Comparison of ENCODE assay signal across 14 cellular contexts in the genomic region with DNA sequence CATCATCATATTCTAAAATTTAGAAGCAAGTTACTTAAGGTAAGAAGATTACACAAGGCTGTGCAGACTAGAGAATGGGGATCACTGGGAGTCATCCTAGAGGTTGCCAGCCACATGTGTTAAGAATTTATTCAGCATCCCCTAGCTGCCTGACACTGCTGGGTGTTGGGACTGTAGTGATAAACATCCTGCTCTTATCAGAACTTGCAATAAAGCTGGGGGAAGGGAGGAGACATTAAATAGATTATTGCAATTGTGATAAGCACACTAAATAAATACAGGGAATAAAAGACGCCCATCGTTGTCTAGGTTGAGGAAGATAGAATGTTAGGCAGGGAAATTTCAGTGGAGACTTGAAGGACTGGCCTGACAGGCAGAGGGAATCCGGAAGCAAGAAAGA.
"Had no signal": no experiment of that assay in that cellular context is flagged by ENCODE, and none has a peak within 500 bp of the region (broad histone marks: within the 10 kb centered on the region; RNA-seq: fewer than 3 reads in every experiment).

No MANE protein-coding gene starts in this region.

- H3K27me3 ChIP-seq: right atrium auricular region had no signal

- H3K9me3 ChIP-seq: right atrium auricular region had no signal

- H3K4me1 ChIP-seq: right atrium auricular region had no signal

- ATAC-seq: activated CD8-positive, alpha-beta memory T cell treated with anti-CD3 and anti-CD28 coated beads, Interleukin-2, amount 10 ng/mL, durations not matched to agents 7 days and 5 days; naive thymus-derived CD8-positive, alpha-beta T cell; T-helper 17 cell had no signal

- H3K4me3 Mint-ChIP-seq: activated CD8-positive, alpha-beta memory T cell treated with anti-CD3 and anti-CD28 coated beads, Interleukin-2, amount 10 ng/mL, durations not matched to agents 7 days and 5 days; activated naive CD8-positive, alpha-beta T cell; activated T-cell treated with anti-CD3 and anti-CD28 coated beads, Interleukin-2, amount 50 U/mL, for 24 hours; mesothelial cell of epicardium; naive thymus-derived CD8-positive, alpha-beta T cell; T-helper 17 cell; type B pancreatic cell had no signal

- H3K36me3 ChIP-seq: right atrium auricular region had no signal

- DNase-seq: activated CD4-positive, alpha-beta T cell treated with anti-CD3 and anti-CD28 coated beads for 1 hour; activated CD4-positive, alpha-beta T cell treated with anti-CD3 and anti-CD28 coated beads, Interleukin-2, amount 50 U/mL, for 48 hours; activated CD8-positive, alpha-beta memory T cell treated with anti-CD3 and anti-CD28 coated beads, Interleukin-2, amount 10 ng/mL, durations not matched to agents 7 days and 5 days; activated effector memory CD4-positive, alpha-beta T cell treated with anti-CD3 and anti-CD28 coated beads, Interleukin-2, amount 50 U/mL, for 16 hours; activated T-cell treated with anti-CD3 and anti-CD28 coated beads, Interleukin-2, amount 50 U/mL, for 24 hours; cerebellar nuclear complex; naive thymus-derived CD8-positive, alpha-beta T cell; stimulated activated naive CD4-positive, alpha-beta T cell; T-helper 17 cell had no signal

- H3K36me3 Mint-ChIP-seq: mesothelial cell of epicardium; naive thymus-derived CD8-positive, alpha-beta T cell; type B pancreatic cell had no signal

- H3K27me3 Mint-ChIP-seq: type B pancreatic cell had no signal

- H3K4me3 ChIP-seq: right atrium auricular region, skin epidermis had no signal

- H3K9me3 Mint-ChIP-seq: activated T-cell treated with anti-CD3 and anti-CD28 coated beads, Interleukin-2, amount 50 U/mL, for 24 hours; type B pancreatic cell had no signal

- H3K27ac ChIP-seq: right atrium auricular region, skin epidermis had no signal

- H3K4me1 Mint-ChIP-seq: activated CD8-positive, alpha-beta memory T cell treated with anti-CD3 and anti-CD28 coated beads, Interleukin-2, amount 10 ng/mL, durations not matched to agents 7 days and 5 days had no signal

- H3K27ac Mint-ChIP-seq: activated CD8-positive, alpha-beta memory T cell treated with anti-CD3 and anti-CD28 coated beads, Interleukin-2, amount 10 ng/mL, durations not matched to agents 7 days and 5 days; activated naive CD8-positive, alpha-beta T cell; activated T-cell treated with anti-CD3 and anti-CD28 coated beads, Interleukin-2, amount 50 U/mL, for 24 hours; mesothelial cell of epicardium; naive thymus-derived CD8-positive, alpha-beta T cell; T-helper 17 cell; type B pancreatic cell had no signal
